6 cellular contexts compared by ENCODE assay signal in the genomic region with DNA sequence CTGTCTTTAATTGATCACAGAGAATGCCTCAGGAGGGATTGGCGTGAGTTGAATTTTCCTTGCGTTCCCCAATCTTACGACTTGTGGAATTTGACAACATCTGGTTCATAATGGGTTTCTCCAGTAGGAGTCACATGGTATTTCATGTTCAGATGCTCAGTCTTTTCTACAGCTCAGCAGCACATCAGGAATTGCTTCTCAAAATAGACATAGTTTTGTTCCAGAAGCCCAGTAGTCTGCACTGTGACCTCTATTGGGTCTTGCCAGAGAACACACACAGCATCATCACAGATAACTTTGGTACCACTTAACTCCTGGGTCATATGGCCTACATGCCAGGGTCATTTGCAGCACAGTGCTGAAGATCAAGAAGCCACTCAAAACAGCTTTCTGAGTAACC.
"Had no signal": no experiment of that assay in that cellular context is flagged by ENCODE, and none has a peak within 500 bp of the region (broad histone marks: within the 10 kb centered on the region; RNA-seq: fewer than 3 reads in every experiment).

No MANE protein-coding gene starts in this region.

- H3K27ac ChIP-seq: GM23248 had no signal

- H2AFZ ChIP-seq: GM23248 had no signal

- H3K9ac ChIP-seq: GM23248 had no signal

- DNase-seq: GM23248, GOT3, H9, HCEC 1CT, IMR-90 had no signal

- ATAC-seq: K562 had no signal

- H3K4me3 ChIP-seq: GM23248, K562 had no signal
